In the genomic region with DNA sequence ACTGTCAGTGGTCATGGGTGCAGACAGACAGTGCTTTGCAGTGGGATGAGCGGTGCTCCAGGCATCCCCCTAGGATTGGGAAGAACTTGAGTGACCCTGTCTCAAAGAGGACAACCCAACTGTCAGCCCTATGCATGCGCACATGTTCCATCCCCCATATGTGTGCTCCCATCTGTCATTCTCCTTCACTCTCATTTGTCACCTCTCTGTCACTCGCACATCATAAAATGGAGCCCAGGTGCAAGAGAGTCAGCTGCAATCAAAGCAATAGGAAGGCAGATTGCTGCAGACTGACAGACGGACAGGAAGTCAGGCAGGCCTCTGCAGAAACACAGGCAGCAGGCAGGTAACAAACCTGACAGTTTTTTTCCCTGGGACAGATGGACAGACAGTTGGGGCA, we compare ENCODE assay signal across 28 cellular contexts.
"Had no signal": no experiment of that assay in that cellular context is flagged by ENCODE, and none has a peak within 500 bp of the region (broad histone marks: within the 10 kb centered on the region; RNA-seq: fewer than 3 reads in every experiment).

No MANE protein-coding gene starts in this region.

- H3K4me1 Mint-ChIP-seq: memory B cell; naive B cell; stimulated activated naive B cell treated with anti-CD40 and anti-IgM and Interleukin-4, amounts not matched to agents 10 μg/mL and 1 μg/mL and 100 μg/mL, for 72 hours; stimulated activated naive CD8-positive, alpha-beta T cell treated with anti-CD3 and anti-CD28 coated beads, Interleukin-15, amount 100 ng/mL, for 72 hours had no signal

- DNase-seq: effector CD8-positive, alpha-beta T cell; endodermal cell; foreskin fibroblast; gastrocnemius medialis; heart left ventricle; kidney; mucosa of descending colon; naive B cell; right lobe of liver; small intestine; stimulated activated CD4-positive, alpha-beta T cell treated with anti-CD3 and anti-CD28 coated beads, Interleukin-15, amount 100 ng/mL, for 24 hours; stimulated activated CD4-positive, alpha-beta T cell treated with anti-CD3 and anti-CD28 coated beads, Interleukin-2, amount 100 ng/mL, for 48 hours; stimulated activated naive B cell treated with anti-CD40 and anti-IgM and Interleukin-4, amounts not matched to agents 10 μg/mL and 1 μg/mL and 100 μg/mL, for 72 hours; stimulated activated naive CD8-positive, alpha-beta T cell treated with anti-CD3 and anti-CD28 coated beads, Interleukin-15, amount 100 ng/mL, for 72 hours; thyroid gland; trophoblast cell had no signal

- H3K9me3 ChIP-seq: gastrocnemius medialis, heart left ventricle, mucosa of descending colon, right lobe of liver, thyroid gland, vagina had no signal

- H3K27ac ChIP-seq: epithelial cell of prostate, gastrocnemius medialis, heart left ventricle, hepatocyte, neural progenitor cell, parathyroid adenoma, right lobe of liver, thyroid gland, vagina had no signal

- H3K27me3 ChIP-seq: gastrocnemius medialis, neural progenitor cell, right lobe of liver, thyroid gland, vagina had no signal

- H3K9me3 Mint-ChIP-seq: dendritic cell treated with granulocyte-macrophage colony-stimulating factor and Interleukin-4, amounts not matched to agents 40 ng/mL and 50 ng/mL, for 4 days; endodermal cell; memory B cell; naive B cell; natural killer cell treated with Interleukin-12 subunit alpha and Interleukin-12 subunit beta and Interleukin-15 and Interleukin-18, amount 100 ng/mL, for 72 hours; neural progenitor cell; stimulated activated naive B cell treated with anti-CD40 and anti-IgM and Interleukin-4, amounts not matched to agents 10 μg/mL and 1 μg/mL and 100 μg/mL, for 72 hours; stimulated activated naive CD8-positive, alpha-beta T cell treated with anti-CD3 and anti-CD28 coated beads, Interleukin-15, amount 100 ng/mL, for 72 hours had no signal

- H3K4me3 ChIP-seq: gastrocnemius medialis, heart left ventricle, hepatocyte, lung, mucosa of descending colon, neural progenitor cell, right lobe of liver, thyroid gland, vagina had no signal

- H3K27ac Mint-ChIP-seq: dendritic cell treated with granulocyte-macrophage colony-stimulating factor and Interleukin-4, amounts not matched to agents 40 ng/mL and 50 ng/mL, for 4 days; endodermal cell; memory B cell; natural killer cell treated with Interleukin-12 subunit alpha and Interleukin-12 subunit beta and Interleukin-15 and Interleukin-18, amount 100 ng/mL, for 72 hours; progenitor cell of endocrine pancreas; stimulated activated naive B cell treated with anti-CD40 and anti-IgM and Interleukin-4, amounts not matched to agents 10 μg/mL and 1 μg/mL and 100 μg/mL, for 72 hours; stimulated activated naive CD8-positive, alpha-beta T cell treated with anti-CD3 and anti-CD28 coated beads, Interleukin-15, amount 100 ng/mL, for 72 hours had no signal

- H3K36me3 Mint-ChIP-seq: memory B cell; naive B cell; natural killer cell treated with Interleukin-12 subunit alpha and Interleukin-12 subunit beta and Interleukin-15 and Interleukin-18, amount 100 ng/mL, for 72 hours; neural progenitor cell; stimulated activated naive B cell treated with anti-CD40 and anti-IgM and Interleukin-4, amounts not matched to agents 10 μg/mL and 1 μg/mL and 100 μg/mL, for 72 hours had no signal

- H3K4me3 Mint-ChIP-seq: dendritic cell treated with granulocyte-macrophage colony-stimulating factor and Interleukin-4, amounts not matched to agents 40 ng/mL and 50 ng/mL, for 4 days; endodermal cell; memory B cell; natural killer cell treated with Interleukin-12 subunit alpha and Interleukin-12 subunit beta and Interleukin-15 and Interleukin-18, amount 100 ng/mL, for 72 hours; neural progenitor cell; stimulated activated naive B cell treated with anti-CD40 and anti-IgM and Interleukin-4, amounts not matched to agents 10 μg/mL and 1 μg/mL and 100 μg/mL, for 72 hours; stimulated activated naive CD8-positive, alpha-beta T cell treated with anti-CD3 and anti-CD28 coated beads, Interleukin-15, amount 100 ng/mL, for 72 hours had no signal

- ATAC-seq: esophagus mucosa; gastrocnemius medialis; heart left ventricle; left lobe of liver; mucosa of descending colon; natural killer cell treated with Interleukin-12 subunit alpha and Interleukin-12 subunit beta and Interleukin-15 and Interleukin-18, amount 100 ng/mL, for 72 hours; right lobe of liver; stimulated activated naive B cell treated with anti-CD40 and anti-IgM and Interleukin-4, amounts not matched to agents 10 μg/mL and 1 μg/mL and 100 μg/mL, for 72 hours; stimulated activated naive CD8-positive, alpha-beta T cell treated with anti-CD3 and anti-CD28 coated beads, Interleukin-15, amount 100 ng/mL, for 72 hours had no signal

- H3K36me3 ChIP-seq: gastrocnemius medialis, heart left ventricle, neural progenitor cell, right lobe of liver, thyroid gland, vagina had no signal
